In genomic region chr18:63098014-63098981, GRCh38 we compare ENCODE assay signal across 10 cellular contexts.
DNase-seq lines count a peak whose midpoint lies in the region; ATAC-seq and TF ChIP-seq lines count a peak whose summit lies in the region.
"Had no signal": no experiment of that assay in that cellular context is flagged by ENCODE, and none has a peak within 500 bp of the region (broad histone marks: within the 10 kb centered on the region; RNA-seq: fewer than 3 reads in every experiment).

No MANE protein-coding gene starts in this region.

- ATAC-seq in GM18867 (IDR thresholded peaks at IDR 0.05; ENCODE audit: unreplicated experiment) (peak; percentile 75), HG02798 (IDR thresholded peaks at IDR 0.05; ENCODE audit: poor library complexity, unreplicated experiment) (peak; percentile 75)
- peak; percentile 67 for ATAC-seq in naive thymus-derived CD4-positive, alpha-beta T cell

- peaks cover 23 to 30% of the 10 kb centered on the region in 2 donors for H3K4me1 ChIP-seq in naive thymus-derived CD4-positive, alpha-beta T cell (ENCODE audit: control insufficient read depth in 2 of 2, insufficient read depth in 2 of 2, low read length in 2 of 2)
- H3K4me1 ChIP-seq in SJCRH30, result no peaks in the 10 kb centered on the region

- peaks cover 0 to 4% (median 0%) of the 10 kb centered on the region in 11 donors for H3K9me3 Mint-ChIP-seq in naive thymus-derived CD4-positive, alpha-beta T cell

- POLR2A ChIA-PET in naive thymus-derived CD4-positive, alpha-beta T cell (lab: Charles Lee), result interaction anchor here (0.7 to 1.0 kb wide), 2 partner anchors 43 to 220 kb away, joined by 3 to 4 read pairs; no protein-coding TSS in a partner anchor

- no peaks in the 10 kb centered on the region for H3K27me3 ChIP-seq in naive thymus-derived CD4-positive, alpha-beta T cell (ENCODE audit: control insufficient read depth in 2 of 2, insufficient read depth in 2 of 2, low read length in 2 of 2)
- no peaks in the 10 kb centered on the region for H3K27me3 ChIP-seq in SJCRH30

- peaks cover 0 to 8% (median 0%) of the 10 kb centered on the region in 5 donors for H3K36me3 Mint-ChIP-seq in naive thymus-derived CD4-positive, alpha-beta T cell

- H3K9me3 ChIP-seq in naive thymus-derived CD4-positive, alpha-beta T cell (ENCODE audit: control insufficient read depth in 2 of 3, low read length in 3 of 3), result no peaks in the 10 kb centered on the region
- no peaks in the 10 kb centered on the region for H3K9me3 ChIP-seq in SJCRH30 (replicated peaks)

- peak overlapping the region; percentile 11 for H3K4me3 ChIP-seq in naive thymus-derived CD4-positive, alpha-beta T cell (ENCODE audit: low read length)
- no peak overlapping the region for H3K4me3 ChIP-seq in SJCRH30
- H3K4me3 ChIP-seq: skin epidermis had no signal

- H3K27me3 Mint-ChIP-seq in naive thymus-derived CD4-positive, alpha-beta T cell, result peaks cover 0 to 41% (median 0%) of the 10 kb centered on the region in 5 donors

- H3K27ac ChIP-seq in naive thymus-derived CD4-positive, alpha-beta T cell (ENCODE audit: low read depth, low read length), result no peak overlapping the region
- H3K27ac ChIP-seq in SJCRH30, result no peak overlapping the region
- H3K27ac ChIP-seq: skin epidermis had no signal

- TF ChIP-seq POLR2A in erythroblast (IDR thresholded peaks at IDR 0.05; ENCODE audit: low read length), result no peak

- H3K4me3 Mint-ChIP-seq in naive thymus-derived CD4-positive, alpha-beta T cell, result peak overlapping the region; percentile 34 to 82 (median 76)

- peaks cover 46 to 69% (median 60%) of the 10 kb centered on the region in 7 donors for H3K4me1 Mint-ChIP-seq in naive thymus-derived CD4-positive, alpha-beta T cell

- intact Hi-C loops in naive thymus-derived CD4-positive, alpha-beta T cell (cut with micrococcal nuclease), result loop anchor here (1.0 to 5.0 kb wide), 6 partner anchors 8 to 115 kb away; no protein-coding TSS in a partner anchor
- intact Hi-C loops in posterior vena cava (cut with DNase I), result no loop called here

- H3K36me3 ChIP-seq in naive thymus-derived CD4-positive, alpha-beta T cell (ENCODE audit: control insufficient read depth in 2 of 3, insufficient read depth in 3 of 3, low read length in 3 of 3), result no peaks in the 10 kb centered on the region
- H3K36me3 ChIP-seq in SJCRH30, result no peaks in the 10 kb centered on the region

- H3K27ac Mint-ChIP-seq in naive thymus-derived CD4-positive, alpha-beta T cell, result peak overlapping the region; percentile 43 to 93 (median 85)

- peak; percentile 46 for DNase-seq in OCI-M1 (lab: John Stamatoyannopoulos, UW)
- DNase-seq in naive thymus-derived CD4-positive, alpha-beta T cell, result peak in 8 of 9 donors; percentile 41 to 69 (median 58)
- DNase-seq in SJCRH30, result no peak
- no peak for DNase-seq in amniotic stem cell (lab: John Stamatoyannopoulos, UW)
- DNase-seq in posterior vena cava (ENCODE audit: low spot score), result no peak
- DNase-seq in erythroblast (lab: John Stamatoyannopoulos, UW), result no peak
- DNase-seq: IMR-90 had no signal

- CTCF ChIA-PET in naive thymus-derived CD4-positive, alpha-beta T cell (lab: Charles Lee), result no interaction called here

Comparison
In these comparisons a context has a peak if more than half of its experiments do, and no peak if none do; other contexts are left out.
1. DNase-seq: peak in OCI-M1 (single experiment) and naive thymus-derived CD4-positive, alpha-beta T cell (8 of 9); none in SJCRH30 (0 of 2), amniotic stem cell (single experiment), posterior vena cava (single experiment) and erythroblast (0 of 2).
2. intact Hi-C loops: an anchor here in naive thymus-derived CD4-positive, alpha-beta T cell (1.0 to 5.0 kb wide); none called in posterior vena cava.
3. Peak in every context shown above with its lines, with median percentiles within 50 percentile points of each other: ATAC-seq.